12 cellular contexts compared by ENCODE assay signal in genomic region chr10:132987671-132988571, GRCh38. TPM values are rescaled to one million over a fixed set of nuclear protein-coding genes. Genes with fewer than 3 reads are reported as not detected.
A peak's percentile ranks its signal among the peaks of the same experiment; 100 is the strongest.
DNase-seq lines count a peak whose midpoint lies in the region; ATAC-seq and TF ChIP-seq lines count a peak whose summit lies in the region.
"Had no signal": no experiment of that assay in that cellular context is flagged by ENCODE, and none has a peak within 500 bp of the region (broad histone marks: within the 10 kb centered on the region; RNA-seq: fewer than 3 reads in every experiment).

No MANE protein-coding gene starts in this region.

- H3K27ac ChIP-seq in IMR-90 (ENCODE audit: insufficient read depth, low read length): no peak overlapping the region
- no peak overlapping the region for H3K27ac ChIP-seq in brain microvascular endothelial cell
- no peak overlapping the region for H3K27ac ChIP-seq in adrenal gland
- H3K27ac ChIP-seq: KMS-11 had no signal

- TF ChIP-seq CTCF in IMR-90 (conservative IDR thresholded peaks at IDR 0.05; ENCODE audit: low read depth, low read length): no peak
- no peak for TF ChIP-seq CTCF in brain microvascular endothelial cell (IDR thresholded peaks at IDR 0.05; ENCODE audit: low read depth, low read length, missing control alignments)
- no peak for TF ChIP-seq CTCF in adrenal gland (IDR thresholded peaks at IDR 0.05)

- in situ Hi-C loops in IMR-90 (cut with MboI; ENCODE audit: low sequenced_read_pairs) (no loop called here), brain microvascular endothelial cell (cut with HindIII; ENCODE audit: low pct_ligation_motif_present, low sequenced_read_pairs) (no loop called here)

- H3K23ac ChIP-seq in IMR-90 (ENCODE audit: low read depth, low read length): no peak overlapping the region

- dilution Hi-C loops in IMR-90 (cut with HindIII; ENCODE audit: low sequenced_read_pairs, unreplicated experiment): no loop called here

- H3K36me3 ChIP-seq in IMR-90 (ENCODE audit: control insufficient read depth, insufficient read depth, low read length) (no peaks in the 10 kb centered on the region), brain microvascular endothelial cell (replicated peaks) (no peaks in the 10 kb centered on the region), adrenal gland (replicated peaks in 1 of 2) (no peaks in the 10 kb centered on the region)
- H3K36me3 ChIP-seq: stomach had no signal

- H2AFZ ChIP-seq in IMR-90 (replicated peaks; ENCODE audit: low read length, poor library complexity): peak overlapping the region; percentile 75

- peaks cover 2% of the 10 kb centered on the region; the same call in 1 of the 2 replicates for H3K27me3 ChIP-seq in IMR-90 (ENCODE audit: control insufficient read depth, insufficient read depth, low read length)
- no peaks in the 10 kb centered on the region for H3K27me3 ChIP-seq in brain microvascular endothelial cell (replicated peaks)
- H3K27me3 ChIP-seq in adrenal gland: no peaks in the 10 kb centered on the region

- H3K56ac ChIP-seq in IMR-90 (ENCODE audit: extremely low read depth, insufficient read depth, low read length): no peak overlapping the region

- intact Hi-C loops in IMR-90 (cut with micrococcal nuclease): no loop called here
- intact Hi-C loops in adrenal gland (cut with DNase I): no loop called here

- no peak for TF ChIP-seq RAD21 in IMR-90 (IDR thresholded peaks at IDR 0.05; ENCODE audit: low read length)

- no peaks in the 10 kb centered on the region for H3K9me1 ChIP-seq in IMR-90 (ENCODE audit: insufficient read depth, low read length)

- H3K18ac ChIP-seq in IMR-90 (ENCODE audit: low read depth, low read length): no peak overlapping the region

- H3K9me3 ChIP-seq in IMR-90 (ENCODE audit: control insufficient read depth, insufficient read depth, low read length): no peaks in the 10 kb centered on the region
- no peaks in the 10 kb centered on the region for H3K9me3 ChIP-seq in adrenal gland (replicated peaks in 1 of 3)
- H3K9me3 ChIP-seq: stomach had no signal

- WGBS in IMR-90 (ENCODE audit: extremely low coverage in 2 of 2, insufficient read length in 1 of 2), 2 experiments: 83% methylated on average over 1 of the region's 29 CpGs; no CpG with 5 or more reads in 1 of the 2 experiments
- WGBS in adrenal gland, 4 donors: 70 to 77% (median 73%) methylated on average over 20 to 29 of the region's 29 CpGs

- no peak overlapping the region for H3K9ac ChIP-seq in IMR-90 (ENCODE audit: low read depth, low read length)
- H3K9ac ChIP-seq: KMS-11 had no signal

- ATAC-seq in IMR-90 (ENCODE audit: low read depth) (peak; percentile 88), GM21515 (IDR thresholded peaks at IDR 0.05; ENCODE audit: unreplicated experiment) (no peak), HG02840 (IDR thresholded peaks at IDR 0.05; ENCODE audit: low FRiP score, unreplicated experiment) (no peak)
- ATAC-seq: activated CD8-positive, alpha-beta T cell treated with anti-CD3 and anti-CD28 coated beads, Interleukin-2, amount 10 ng/mL, durations not matched to agents 7 days and 5 days had no signal

- no peak overlapping the region for H2BK15ac ChIP-seq in IMR-90 (ENCODE audit: low read depth, low read length)

- CTCF ChIA-PET in IMR-90 (lab: Yijun Ruan, JAX): no interaction called here

- no peak overlapping the region for H4K91ac ChIP-seq in IMR-90 (ENCODE audit: insufficient read depth, low read depth, low read length)

- H3K4me1 ChIP-seq in IMR-90 (ENCODE audit: control insufficient read depth, insufficient read depth, low read length) (no peaks in the 10 kb centered on the region), adrenal gland (replicated peaks in 1 of 2) (no peaks in the 10 kb centered on the region)

- BruUV-seq in IMR-90 (replicated peaks; lab: Mats Ljungman, UMichigan): no TSS peak

- H4K8ac ChIP-seq in IMR-90 (ENCODE audit: low read depth in 2 of 2, low read length in 2 of 2): no peak overlapping the region; a peak in 1 of 4 replicates

- TF ChIP-seq POLR2A in IMR-90 (IDR thresholded peaks at IDR 0.05; ENCODE audit: low read depth, low read length) (no peak), adrenal gland (IDR thresholded peaks at IDR 0.05) (no peak)

- H4K5ac ChIP-seq in IMR-90 (ENCODE audit: low read depth, low read length): no peak overlapping the region

- H2BK20ac ChIP-seq in IMR-90 (ENCODE audit: low read depth, low read length): no peak overlapping the region

- H3K4me2 ChIP-seq in IMR-90 (ENCODE audit: low read depth, low read length): no peak overlapping the region
- H3K4me2 ChIP-seq: KMS-11 had no signal

- no peak overlapping the region for H2BK120ac ChIP-seq in IMR-90 (ENCODE audit: low read depth, low read length)

- no peak overlapping the region for H3K4me3 ChIP-seq in IMR-90 (ENCODE audit: insufficient read depth, low read depth, low read length)
- no peak overlapping the region for H3K4me3 ChIP-seq in brain microvascular endothelial cell (ENCODE audit: low read depth, low read length)
- no peak overlapping the region for H3K4me3 ChIP-seq in adrenal gland
- H3K4me3 ChIP-seq: stomach had no signal

- H2AK5ac ChIP-seq in IMR-90 (ENCODE audit: low read depth, low read length): no peak overlapping the region

- POLR2A ChIA-PET in IMR-90 (lab: Charles Lee; ENCODE audit: unreplicated experiment): no interaction called here

- no peak overlapping the region for H3K14ac ChIP-seq in IMR-90 (replicated peaks; ENCODE audit: low read depth, low read length)

- no peaks in the 10 kb centered on the region for H3K79me1 ChIP-seq in IMR-90 (ENCODE audit: low read depth in 1 of 2, low read length in 2 of 2)

- no peak overlapping the region for H3K4ac ChIP-seq in IMR-90 (ENCODE audit: low read depth, low read length)

- peak overlapping the region; percentile 66 for H2AK9ac ChIP-seq in IMR-90 (replicated peaks; ENCODE audit: low read depth, low read length, poor library complexity)

- H4K20me1 ChIP-seq in IMR-90 (ENCODE audit: insufficient read depth, low read length): no peaks in the 10 kb centered on the region

- DNase-seq in AG08395 (ENCODE audit: low spot score) (peak; percentile 95), IMR-90 (peak; percentile 87), brain microvascular endothelial cell (peak; percentile 82), medulla oblongata (ENCODE audit: extremely low spot score) (peak; percentile 27), adrenal gland (no peak), NCI-H187 (lab: John Stamatoyannopoulos, UW) (no peak)
- DNase-seq: activated CD8-positive, alpha-beta T cell treated with anti-CD3 and anti-CD28 coated beads, Interleukin-2, amount 10 ng/mL, durations not matched to agents 7 days and 5 days; stomach had no signal

- no peak overlapping the region for H2BK5ac ChIP-seq in IMR-90 (ENCODE audit: low read depth, low read length, poor library complexity, severe bottlenecking)

TF ChIP-seq in IMR-90, 13 proteins besides CTCF, POLR2A, EP300 and RAD21:
- TF ChIP-seq BHLHE40 (IDR thresholded peaks at IDR 0.05; ENCODE audit: low read depth, low read length): peak; percentile 23; the same call in 1 of the 2 replicates
- TF ChIP-seq NFE2L2 (IDR thresholded peaks at IDR 0.05; ENCODE audit: low read depth, low read length): peak; percentile 77; the same call in 1 of the 2 replicates
- peak; percentile 41; the same call in 1 of the 2 replicates for TF ChIP-seq MAZ (IDR thresholded peaks at IDR 0.05; ENCODE audit: borderline replicate concordance, low read depth, low read length)
- TF ChIP-seq MAFK (IDR thresholded peaks at IDR 0.05; ENCODE audit: low read depth, low read length): peak; percentile 51; the same call in 1 of the 2 replicates
- no peak for TF ChIP-seq RFX5 (IDR thresholded peaks at IDR 0.05; ENCODE audit: low read depth, low read length)
- TF ChIP-seq MXI1 (IDR thresholded peaks at IDR 0.05; ENCODE audit: borderline replicate concordance, low read depth, low read length): no peak

RNA-seq across cellular contexts. Expression of gene CFAP46, which starts 45.6 kb away (rescaled TPM):
- total RNA-seq in IMR-90 (2012; rRNA removed) (1.3 and 1.7 TPM in 2 replicates), adrenal gland (1 to 10 TPM in 2 of 8 donors, under 1 TPM in 3, not detected in 3; 0.15 to 1.2 (median 0.85) TPM)
- polyA plus RNA-seq in IMR-90 (2012; rRNA removed) (1.6 and 1.8 TPM in 2 replicates), adrenal gland (1 to 10 TPM in 2 of 3 donors, under 1 TPM in 1; 0.73 to 5.5 (median 1.1) TPM)
- polyA plus RNA-seq in IMR-90 (2012; cell fraction: cytosol; rRNA removed): 1.0 and 1.3 TPM in 2 replicates
- 1.0 and 1.8 TPM in 2 replicates for polyA plus RNA-seq in IMR-90 (2012; cell fraction: nucleus; rRNA removed; ENCODE audit: low replicate concordance)
- total RNA-seq: activated CD8-positive, alpha-beta T cell treated with anti-CD3 and anti-CD28 coated beads, Interleukin-2, amount 10 ng/mL, durations not matched to agents 7 days and 5 days; skeletal muscle tissue had no signal

Comparison
In these comparisons a context has a peak if more than half of its experiments do, and no peak if none do; other contexts are left out.
1. DNase-seq: peak in AG08395 (single experiment), IMR-90 (single experiment), brain microvascular endothelial cell (single experiment) and medulla oblongata (single experiment); none in adrenal gland (0 of 7) and NCI-H187 (0 of 2).